19 cellular contexts compared by ENCODE assay signal in genomic region chr12:14827043-14827442, GRCh38. TPM values are rescaled to one million over a fixed set of nuclear protein-coding genes. Genes with fewer than 3 reads are reported as not detected.
"Had no signal": no experiment of that assay in that cellular context is flagged by ENCODE, and none has a peak within 500 bp of the region (broad histone marks: within the 10 kb centered on the region; RNA-seq: fewer than 3 reads in every experiment).

No MANE protein-coding gene starts in this region.

- H2AFZ ChIP-seq: neural progenitor cell had no signal

- H3K4me1 ChIP-seq: colonic mucosa, gastroesophageal sphincter, neural progenitor cell, suprapubic skin had no signal

- H3K4me3 ChIP-seq: colonic mucosa, gastroesophageal sphincter, heart left ventricle, mucosa of descending colon, neural progenitor cell, skin epidermis, suprapubic skin had no signal

- H3K9me3 ChIP-seq: colonic mucosa, gastroesophageal sphincter, heart left ventricle, mucosa of descending colon, suprapubic skin had no signal

- ATAC-seq: gastroesophageal sphincter, mucosa of descending colon, T-cell had no signal

- H3K9ac ChIP-seq: neural progenitor cell had no signal

- H3K27me3 ChIP-seq: colonic mucosa, gastroesophageal sphincter, heart left ventricle, neural progenitor cell, suprapubic skin had no signal

- H3K4me2 ChIP-seq: neural progenitor cell had no signal

- H3K36me3 ChIP-seq: colonic mucosa, gastroesophageal sphincter, heart left ventricle, neural progenitor cell, suprapubic skin had no signal

- H3K27ac ChIP-seq: colonic mucosa, neural progenitor cell, skin epidermis, suprapubic skin had no signal

- DNase-seq: activated B cell treated with CpG ODN at 0.5 μM for 24 hours; activated CD4-positive, alpha-beta memory T cell treated with anti-CD3 and anti-CD28 coated beads for 36 hours; activated CD4-positive, alpha-beta T cell treated with anti-CD3 and anti-CD28 coated beads for 4 hours; activated naive CD4-positive, alpha-beta T cell; activated naive CD8-positive, alpha-beta T cell treated with anti-CD3 and anti-CD28 coated beads for 36 hours; colonic mucosa; heart left ventricle; kidney glomerular epithelial cell; mucosa of descending colon; naive B cell; stimulated activated CD4-positive, alpha-beta T cell treated with anti-CD3 and anti-CD28 coated beads, Interleukin-15, amount 100 ng/mL, for 24 hours; stimulated activated CD4-positive, alpha-beta T cell treated with anti-CD3 and anti-CD28 coated beads, Interleukin-2, amount 100 ng/mL, for 48 hours; T-cell had no signal

RNA-seq across cellular contexts. Expression of gene SMCO3, which starts 13.1 kb away (rescaled TPM):
- total RNA-seq: activated B cell treated with CpG ODN at 0.5 μM for 24 hours; activated CD4-positive, alpha-beta memory T cell treated with anti-CD3 and anti-CD28 coated beads for 36 hours; activated naive CD8-positive, alpha-beta T cell treated with anti-CD3 and anti-CD28 coated beads for 36 hours; colonic mucosa; mucosa of descending colon; progenitor cell of endocrine pancreas; suprapubic skin; T-cell had no signal

RNA-seq across cellular contexts. Expression of gene ART4, which starts 16.3 kb away (rescaled TPM):
- total RNA-seq: activated B cell treated with CpG ODN at 0.5 μM for 24 hours; activated CD4-positive, alpha-beta memory T cell treated with anti-CD3 and anti-CD28 coated beads for 36 hours; activated naive CD8-positive, alpha-beta T cell treated with anti-CD3 and anti-CD28 coated beads for 36 hours; osteoblast; T-cell had no signal

RNA-seq across cellular contexts. Expression of gene MGP, which starts 58.6 kb away (rescaled TPM):
- total RNA-seq: activated B cell treated with CpG ODN at 0.5 μM for 24 hours; activated CD4-positive, alpha-beta memory T cell treated with anti-CD3 and anti-CD28 coated beads for 36 hours; activated naive CD8-positive, alpha-beta T cell treated with anti-CD3 and anti-CD28 coated beads for 36 hours; progenitor cell of endocrine pancreas had no signal
